Comparison of ENCODE assay signal across 11 cellular contexts in genomic region chr10:97684866-97685394, GRCh38. TPM values are rescaled to one million over a fixed set of nuclear protein-coding genes. Genes with fewer than 3 reads are reported as not detected.
DNase-seq lines count a peak whose midpoint lies in the region; ATAC-seq and TF ChIP-seq lines count a peak whose summit lies in the region.
"Had no signal": no experiment of that assay in that cellular context is flagged by ENCODE, and none has a peak within 500 bp of the region (broad histone marks: within the 10 kb centered on the region; RNA-seq: fewer than 3 reads in every experiment).

No MANE protein-coding gene starts in this region.

- no peak overlapping the region for H3K9ac ChIP-seq in Karpas-422 (ENCODE audit: low read length)

- H3K27ac Mint-ChIP-seq in activated naive CD8-positive, alpha-beta T cell treated with anti-CD3 and anti-CD28 coated beads for 36 hours, result no peak overlapping the region

- H3K27me3 Mint-ChIP-seq in activated naive CD8-positive, alpha-beta T cell treated with anti-CD3 and anti-CD28 coated beads for 36 hours, result no peaks in the 10 kb centered on the region

- peaks cover 56% of the 10 kb centered on the region for H3K36me3 ChIP-seq in RWPE2 (ENCODE audit: low read depth)
- H3K36me3 ChIP-seq in psoas muscle (ENCODE audit: insufficient read depth in 1 of 2, low read depth in 1 of 2), result peaks cover 0 to 2% of the 10 kb centered on the region in 2 donors
- H3K36me3 ChIP-seq in Karpas-422 (ENCODE audit: insufficient read depth, low read length), result no peaks in the 10 kb centered on the region

- H3K27ac ChIP-seq in RWPE2 (ENCODE audit: poor library complexity, severe bottlenecking) (peak overlapping the region; percentile 86), psoas muscle (peak overlapping the region; percentile 81), Karpas-422 (ENCODE audit: low read length) (no peak overlapping the region)

- 71 to 85% (median 73%) methylated on average over 5 of the region's 5 CpGs for WGBS in psoas muscle, 3 donors

- H3K36me3 Mint-ChIP-seq in activated naive CD8-positive, alpha-beta T cell treated with anti-CD3 and anti-CD28 coated beads for 36 hours, result no peaks in the 10 kb centered on the region
- H3K36me3 Mint-ChIP-seq: immature natural killer cell had no signal

- peaks cover 18% of the 10 kb centered on the region for H3K4me1 Mint-ChIP-seq in activated naive CD8-positive, alpha-beta T cell treated with anti-CD3 and anti-CD28 coated beads for 36 hours

- H3K9me2 ChIP-seq in Karpas-422 (replicated peaks; ENCODE audit: insufficient read depth, low read length), result no peaks in the 10 kb centered on the region

- intact Hi-C loops in psoas muscle (cut with DNase I), result no loop called here

- H3K79me2 ChIP-seq in Karpas-422 (ENCODE audit: low read length), result no peaks in the 10 kb centered on the region

- H3K4me1 ChIP-seq in RWPE2 (ENCODE audit: insufficient read depth, poor library complexity, severe bottlenecking) (peaks cover 33% of the 10 kb centered on the region), psoas muscle (peaks cover 37% of the 10 kb centered on the region), Karpas-422 (ENCODE audit: low read length) (peaks cover 11% of the 10 kb centered on the region)

- H4K20me1 ChIP-seq in Karpas-422 (ENCODE audit: insufficient read depth, low read depth, low read length), result no peaks in the 10 kb centered on the region

- H3K9me3 ChIP-seq in RWPE2 (ENCODE audit: severe bottlenecking), result no peaks in the 10 kb centered on the region
- no peaks in the 10 kb centered on the region for H3K9me3 ChIP-seq in psoas muscle
- no peaks in the 10 kb centered on the region for H3K9me3 ChIP-seq in Karpas-422 (ENCODE audit: low read length)

- H3K27me3 ChIP-seq in RWPE2 (ENCODE audit: insufficient read depth, poor library complexity, severe bottlenecking), result no peaks in the 10 kb centered on the region
- no peaks in the 10 kb centered on the region for H3K27me3 ChIP-seq in psoas muscle (ENCODE audit: insufficient read depth in 3 of 3, low read length in 2 of 3)
- H3K27me3 ChIP-seq in Karpas-422 (ENCODE audit: low read length), result no peaks in the 10 kb centered on the region

- H2AFZ ChIP-seq in Karpas-422 (ENCODE audit: low read length), result no peak overlapping the region

- DNase-seq in CD1c-positive myeloid dendritic cell (ENCODE audit: extremely low spot score) (peak; percentile 18), RWPE2 (ENCODE audit: low spot score) (no peak), fibroblast of pulmonary artery (ENCODE audit: low read depth) (peak; percentile 20), psoas muscle (no peak), Karpas-422 (no peak), ureter (ENCODE audit: low spot score) (no peak), NCI-H2029 treated with DMSO at 0.1 percent for 48 hours (lab: John Stamatoyannopoulos, UW) (no peak)
- DNase-seq in activated naive CD8-positive, alpha-beta T cell treated with anti-CD3 and anti-CD28 coated beads for 36 hours, result no peak
- DNase-seq: central memory CD4-positive, alpha-beta T cell; DND-41; immature natural killer cell had no signal

- TF ChIP-seq CTCF in RWPE2 (IDR thresholded peaks at IDR 0.05; ENCODE audit: poor library complexity, severe bottlenecking), result no peak
- no peak for TF ChIP-seq CTCF in fibroblast of pulmonary artery (IDR thresholded peaks at IDR 0.05; ENCODE audit: low read length, missing control alignments)
- no peak for TF ChIP-seq CTCF in psoas muscle (IDR thresholded peaks at IDR 0.05)

- no peaks in the 10 kb centered on the region for H3K9me3 Mint-ChIP-seq in activated naive CD8-positive, alpha-beta T cell treated with anti-CD3 and anti-CD28 coated beads for 36 hours
- H3K9me3 Mint-ChIP-seq: immature natural killer cell had no signal

- H3K4me3 Mint-ChIP-seq in activated naive CD8-positive, alpha-beta T cell treated with anti-CD3 and anti-CD28 coated beads for 36 hours, result no peak overlapping the region

- H3K4me3 ChIP-seq in RWPE2 (ENCODE audit: severe bottlenecking), result peak overlapping the region; percentile 72
- H3K4me3 ChIP-seq in fibroblast of pulmonary artery (replicated peaks; ENCODE audit: low read depth, low read length), result peak overlapping the region; percentile 76
- peak overlapping the region; percentile 74 for H3K4me3 ChIP-seq in psoas muscle
- H3K4me3 ChIP-seq in Karpas-422 (ENCODE audit: low read length), result no peak overlapping the region

- H3K4me2 ChIP-seq in Karpas-422 (ENCODE audit: low read depth, low read length, poor library complexity, severe bottlenecking), result no peak overlapping the region

- no peak for ATAC-seq in RWPE2 (ENCODE audit: low read depth)
- ATAC-seq in psoas muscle, result no peak

RNA-seq across cellular contexts. Expression of gene AVPI1, which starts 2.1 kb away (rescaled TPM):
- 1 to 10 TPM; 3.6 to 5.8 (median 5.0) TPM for total RNA-seq in psoas muscle
- 10 to 100 TPM in 1 of 3 donors, 1 to 10 TPM in 2; 5.6 to 56.9 (median 5.6) TPM for polyA plus RNA-seq in psoas muscle
- not detected in 2 replicates for total RNA-seq in Karpas-422 (2014; rRNA removed; shearing (Covaris generic); ENCODE audit: low replicate concordance)
- total RNA-seq in ureter, result 11.7 TPM
- total RNA-seq in activated naive CD8-positive, alpha-beta T cell treated with anti-CD3 and anti-CD28 coated beads for 36 hours, result 1 to 10 TPM; 3.1 to 3.2 TPM

RNA-seq across cellular contexts. Expression of gene MARVELD1, which starts 28.6 kb away (rescaled TPM):
- total RNA-seq in psoas muscle (1 to 10 TPM; 2.4 to 5.7 (median 3.3) TPM), ureter (40.8 TPM)
- polyA plus RNA-seq in psoas muscle, result 10 to 100 TPM in 1 of 3 donors, 1 to 10 TPM in 2; 2.2 to 10.4 (median 2.9) TPM
- not detected in 2 replicates for total RNA-seq in Karpas-422 (2014; rRNA removed; shearing (Covaris generic); ENCODE audit: low replicate concordance)
- 1 to 10 TPM; 4.1 to 5.5 TPM for total RNA-seq in activated naive CD8-positive, alpha-beta T cell treated with anti-CD3 and anti-CD28 coated beads for 36 hours

RNA-seq across cellular contexts. Expression of gene PI4K2A, which starts 44.5 kb away (rescaled TPM):
- total RNA-seq in psoas muscle (10 to 100 TPM; 11.5 to 14.1 (median 11.9) TPM), ureter (16.7 TPM)
- polyA plus RNA-seq in psoas muscle, result 10 to 100 TPM in 2 of 3 donors, 1 to 10 TPM in 1; 8.9 to 22.9 (median 15.6) TPM
- 4.4 and 8.3 TPM in 2 replicates for total RNA-seq in Karpas-422 (2014; rRNA removed; shearing (Covaris generic); ENCODE audit: low replicate concordance)
- total RNA-seq in activated naive CD8-positive, alpha-beta T cell treated with anti-CD3 and anti-CD28 coated beads for 36 hours, result 10 to 100 TPM; 10.8 to 11.7 TPM

RNA-seq across cellular contexts. Expression of gene MORN4, which starts 51.6 kb away (rescaled TPM):
- 1 to 10 TPM; 1.8 to 4.1 (median 2.6) TPM for total RNA-seq in psoas muscle
- polyA plus RNA-seq in psoas muscle, result 1 to 10 TPM; 3.9 to 5.6 (median 5.2) TPM
- total RNA-seq in Karpas-422 (2014; rRNA removed; shearing (Covaris generic); ENCODE audit: low replicate concordance), result not detected in 2 replicates
- total RNA-seq in ureter, result 12.9 TPM
- 1 to 10 TPM; 3.0 to 3.4 TPM for total RNA-seq in activated naive CD8-positive, alpha-beta T cell treated with anti-CD3 and anti-CD28 coated beads for 36 hours

RNA-seq across cellular contexts. Expression of gene ZFYVE27, which starts 52.0 kb away (rescaled TPM):
- total RNA-seq in psoas muscle (10 to 100 TPM in 3 of 4 donors, 1 to 10 TPM in 1; 9.8 to 15.1 (median 12.1) TPM), ureter (33.8 TPM)
- polyA plus RNA-seq in psoas muscle, result 10 to 100 TPM in 2 of 3 donors, 1 to 10 TPM in 1; 8.3 to 20.1 (median 14.9) TPM
- 16.9 and 19.6 TPM in 2 replicates for total RNA-seq in Karpas-422 (2014; rRNA removed; shearing (Covaris generic); ENCODE audit: low replicate concordance)
- 10 to 100 TPM; 20.9 to 22.8 TPM for total RNA-seq in activated naive CD8-positive, alpha-beta T cell treated with anti-CD3 and anti-CD28 coated beads for 36 hours

Comparison
In these comparisons a context has a peak if more than half of its experiments do, and no peak if none do; other contexts are left out.
1. DNase-seq: peak in CD1c-positive myeloid dendritic cell (single experiment) and fibroblast of pulmonary artery (single experiment); none in RWPE2 (single experiment), psoas muscle (0 of 2), Karpas-422 (single experiment), ureter (single experiment), activated naive CD8-positive, alpha-beta T cell treated with anti-CD3 and anti-CD28 coated beads for 36 hours (single experiment) and NCI-H2029 treated with DMSO at 0.1 percent for 48 hours (single experiment).